8 cellular contexts compared by ENCODE assay signal in the genomic region with DNA sequence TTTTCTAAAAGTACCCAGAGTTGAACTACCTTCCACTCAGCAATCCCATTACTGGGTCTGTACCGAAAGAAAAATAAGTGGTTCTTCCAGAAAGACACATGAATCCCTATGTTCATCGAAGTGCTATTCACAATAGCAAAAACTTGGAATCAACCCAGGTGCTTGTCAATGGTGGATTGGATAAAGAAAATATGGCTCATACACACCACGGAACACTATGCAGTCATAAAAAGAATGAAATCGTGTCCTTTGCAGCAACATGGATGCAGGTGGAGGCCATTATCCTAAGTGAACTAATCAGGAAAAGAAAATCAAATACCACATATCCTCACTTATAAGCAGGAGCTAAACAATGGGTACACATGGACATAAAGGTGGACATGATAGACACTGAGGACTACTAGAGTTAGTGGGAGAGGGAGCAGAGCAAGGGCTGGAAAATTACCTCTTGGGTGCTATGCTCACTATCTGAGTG. TPM values are rescaled to one million over a fixed set of nuclear protein-coding genes. Genes with fewer than 3 reads are reported as not detected.
A peak's percentile ranks its signal among the peaks of the same experiment; 100 is the strongest.
DNase-seq lines count a peak whose midpoint lies in the region; ATAC-seq and TF ChIP-seq lines count a peak whose summit lies in the region.

No MANE protein-coding gene starts in this region.

- no peak for ATAC-seq in effector memory CD8-positive, alpha-beta T cell (replicated peaks)
- ATAC-seq in HG03039 (IDR thresholded peaks at IDR 0.05; ENCODE audit: unreplicated experiment) (no peak), HG02981 (IDR thresholded peaks at IDR 0.05; ENCODE audit: unreplicated experiment) (no peak), GM21576 (IDR thresholded peaks at IDR 0.05; ENCODE audit: unreplicated experiment) (no peak)

- 16 to 18% (median 16%) methylated on average over 4 of the region's 4 CpGs for WGBS in ovary, 3 donors

- H3K27ac ChIP-seq in ovary = peak overlapping the region in 1 of 2 donors; percentile 79

- no peaks in the 10 kb centered on the region for H3K27me3 Mint-ChIP-seq in effector memory CD8-positive, alpha-beta T cell

- DNase-seq in ELR (ENCODE audit: low read depth) = peak; percentile 41
- DNase-seq in NCI-H2029 treated with DMSO at 0.1 percent for 48 hours (lab: John Stamatoyannopoulos, UW) = peak; percentile 91
- no peak for DNase-seq in effector memory CD8-positive, alpha-beta T cell
- DNase-seq in ovary = no peak
- DNase-seq in T-helper 9 cell = no peak

- TF ChIP-seq POLR2A in ovary (IDR thresholded peaks at IDR 0.05) = no peak

- H3K36me3 Mint-ChIP-seq in effector memory CD8-positive, alpha-beta T cell (ENCODE audit: insufficient read depth) = peaks cover 3% of the 10 kb centered on the region

- peaks cover 37 to 39% of the 10 kb centered on the region in 2 donors for H3K4me1 Mint-ChIP-seq in effector memory CD8-positive, alpha-beta T cell (ENCODE audit: low read depth in 2 of 2)

- TF ChIP-seq CTCF in ovary (IDR thresholded peaks at IDR 0.05) = no peak

- H3K4me3 ChIP-seq in ovary = peak overlapping the region; percentile 68

- H3K27ac Mint-ChIP-seq in effector memory CD8-positive, alpha-beta T cell = peak overlapping the region; percentile 91

- no peaks in the 10 kb centered on the region for H3K9me3 Mint-ChIP-seq in effector memory CD8-positive, alpha-beta T cell

- no peaks in the 10 kb centered on the region for H3K9me3 ChIP-seq in ovary

- peak overlapping the region; percentile 89 to 91 for H3K4me3 Mint-ChIP-seq in effector memory CD8-positive, alpha-beta T cell

- intact Hi-C loops in ovary (cut with DNase I) = loop anchor here in 2 of 4 donors (10.0 kb wide), 2 partner anchors 68 to 198 kb away; no protein-coding TSS in a partner anchor

- no peaks in the 10 kb centered on the region for H3K36me3 ChIP-seq in ovary

- TF ChIP-seq EP300 in ovary (IDR thresholded peaks at IDR 0.05) = no peak

- peaks cover 8% of the 10 kb centered on the region for H3K4me1 ChIP-seq in ovary (ENCODE audit: insufficient read depth)

- no peaks in the 10 kb centered on the region for H3K27me3 ChIP-seq in ovary

RNA-seq across cellular contexts. Expression of a gene that starts 32.9 kb away (rescaled TPM):
- total RNA-seq in ovary = 100 to 1,000 TPM in 6 of 7 donors, 10 to 100 TPM in 1; 50.7 to 740 (median 155) TPM
- 100 to 1,000 TPM; 125 to 231 TPM for polyA plus RNA-seq in ovary

Comparison
In these comparisons a context has a peak if more than half of its experiments do, and no peak if none do; other contexts are left out.
1. DNase-seq: peak in ELR (single experiment) and NCI-H2029 treated with DMSO at 0.1 percent for 48 hours (single experiment); none in effector memory CD8-positive, alpha-beta T cell (0 of 3), ovary (0 of 5) and T-helper 9 cell (single experiment).